In genomic region chr9:83544002-83544698, GRCh38 we compare ENCODE assay signal across 8 cellular contexts. TPM values are rescaled to one million over a fixed set of nuclear protein-coding genes. Genes with fewer than 3 reads are reported as not detected.
DNase-seq lines count a peak whose midpoint lies in the region; ATAC-seq and TF ChIP-seq lines count a peak whose summit lies in the region.

No MANE protein-coding gene starts in this region.

- no peaks in the 10 kb centered on the region for H3K9me3 ChIP-seq in colonic mucosa
- no peaks in the 10 kb centered on the region for H3K9me3 ChIP-seq in mesenchymal stem cell (ENCODE audit: control insufficient read depth, low read length)

- intact Hi-C loops in colonic mucosa (cut with DNase I): loop anchor here (2.0 to 10.0 kb wide), 2 partner anchors 209 to 349 kb away; no protein-coding TSS in a partner anchor

- no peak overlapping the region for H3K14ac ChIP-seq in mesenchymal stem cell (ENCODE audit: low read length in 2 of 2)

- H3K36me3 ChIP-seq in colonic mucosa: no peaks in the 10 kb centered on the region
- no peaks in the 10 kb centered on the region for H3K36me3 ChIP-seq in mesenchymal stem cell (ENCODE audit: control insufficient read depth in 1 of 2, insufficient read depth in 2 of 2, low read depth in 1 of 2, low read length in 2 of 2)

- TF ChIP-seq CTCF in colonic mucosa (IDR thresholded peaks at IDR 0.05): peak; percentile 62

- no peak overlapping the region for H3K27ac ChIP-seq in colonic mucosa
- H3K27ac ChIP-seq in mesenchymal stem cell (ENCODE audit: low read length, poor library complexity, severe bottlenecking): no peak overlapping the region

- peak; percentile 70 for DNase-seq in Daoy (ENCODE audit: low read depth)
- DNase-seq in HT1080 (ENCODE audit: low read depth): peak; percentile 90
- DNase-seq in NOMO-1 treated with dmso at 0.1 percent for 144 hours (lab: John Stamatoyannopoulos, UW; ENCODE audit: unreplicated experiment): peak; percentile 6
- peak; percentile 48 for DNase-seq in colonic mucosa
- peak; percentile 68 for DNase-seq in mesenchymal stem cell
- DNase-seq in ecto neural progenitor cell (ENCODE audit: low spot score): no peak

- H3K9ac ChIP-seq in colonic mucosa (ENCODE audit: low read depth in 2 of 2, low read length in 2 of 2) (no peak overlapping the region), mesenchymal stem cell (ENCODE audit: low read length) (no peak overlapping the region)

- no peak overlapping the region for H3K18ac ChIP-seq in mesenchymal stem cell (ENCODE audit: low read depth in 1 of 2, low read length in 2 of 2)

- no peak overlapping the region for H3K23ac ChIP-seq in mesenchymal stem cell (ENCODE audit: low read length in 2 of 2)

- H3K4me3 ChIP-seq in colonic mucosa: no peak overlapping the region
- no peak overlapping the region for H3K4me3 ChIP-seq in mesenchymal stem cell (ENCODE audit: insufficient read depth in 1 of 2, low read depth in 1 of 2, low read length in 2 of 2)

- H3K4me1 ChIP-seq in colonic mucosa (no peaks in the 10 kb centered on the region), mesenchymal stem cell (ENCODE audit: control insufficient read depth, insufficient read depth, low read depth, low read length) (no peaks in the 10 kb centered on the region)

- no peak overlapping the region for H2AFZ ChIP-seq in mesenchymal stem cell (ENCODE audit: low read depth, low read length)

- no peaks in the 10 kb centered on the region for H3K79me1 ChIP-seq in mesenchymal stem cell (replicated peaks; ENCODE audit: low read length, poor library complexity, severe bottlenecking)

- H4K8ac ChIP-seq in mesenchymal stem cell (ENCODE audit: low read length): no peak overlapping the region

- no peak overlapping the region for H3K4ac ChIP-seq in mesenchymal stem cell (ENCODE audit: low read depth in 1 of 2, low read length in 2 of 2)

- no peak overlapping the region for H2BK5ac ChIP-seq in mesenchymal stem cell (ENCODE audit: low read depth, low read length, poor library complexity, severe bottlenecking)

- ATAC-seq in GM21390 (IDR thresholded peaks at IDR 0.05; ENCODE audit: unreplicated experiment) (peak; percentile 98), GM19023 (IDR thresholded peaks at IDR 0.05; ENCODE audit: unreplicated experiment) (no peak)

- no peak overlapping the region for H2BK12ac ChIP-seq in mesenchymal stem cell (ENCODE audit: low read length in 2 of 2)

- no peak overlapping the region for H2AK5ac ChIP-seq in mesenchymal stem cell (ENCODE audit: low read length, severe bottlenecking)

- no peak overlapping the region for H4K91ac ChIP-seq in mesenchymal stem cell (ENCODE audit: low read length)

- H3K27me3 ChIP-seq in colonic mucosa (no peaks in the 10 kb centered on the region), mesenchymal stem cell (ENCODE audit: control insufficient read depth in 1 of 2, insufficient read depth in 1 of 2, low read length in 2 of 2) (peaks cover 11% of the 10 kb centered on the region in 2 experiments)

- WGBS in mesenchymal stem cell: 38% methylated on average over 5 of the region's 5 CpGs

- H3K4me2 ChIP-seq in mesenchymal stem cell (ENCODE audit: low read length, poor library complexity, severe bottlenecking): no peak overlapping the region

- no peak overlapping the region for H2BK120ac ChIP-seq in mesenchymal stem cell (ENCODE audit: low read depth, low read length)

- no peak overlapping the region for H2BK15ac ChIP-seq in mesenchymal stem cell (ENCODE audit: low read depth, poor library complexity, severe bottlenecking)

RNA-seq across cellular contexts. Expression of gene FRMD3, which starts 5.9 kb away (rescaled TPM):
- 2.4 and 6.1 TPM in 2 replicates for total RNA-seq in Daoy (2014; rRNA removed; shearing (Covaris generic))
- total RNA-seq in HT1080 (2014; rRNA removed; shearing (Covaris generic)): 5.7 and 6.6 TPM in 2 replicates
- 6.6 and 9.2 TPM in 2 replicates for polyA plus RNA-seq in HT1080 (2015; cell fraction: cytosol; rRNA removed)
- polyA plus RNA-seq in HT1080 (2015; cell fraction: nucleus; rRNA removed): 8.6 and 9.7 TPM in 2 replicates
- 10 to 100 TPM; 14.7 to 21.3 TPM for total RNA-seq in colonic mucosa
- polyA plus RNA-seq in mesenchymal stem cell (2013, experiment 1 of 2): 0.08 TPM
- 0.08 TPM for polyA plus RNA-seq in mesenchymal stem cell (2013, experiment 2 of 2)
